8 cellular contexts compared by ENCODE assay signal in genomic region chr18:3411854-3412268, GRCh38. TPM values are rescaled to one million over a fixed set of nuclear protein-coding genes. Genes with fewer than 3 reads are reported as not detected.
DNase-seq lines count a peak whose midpoint lies in the region; ATAC-seq and TF ChIP-seq lines count a peak whose summit lies in the region.

No MANE protein-coding gene starts in this region.

- no peak for TF ChIP-seq POLR2A in ovary (IDR thresholded peaks at IDR 0.05)

- no peaks in the 10 kb centered on the region for H3K27me3 ChIP-seq in endodermal cell (ENCODE audit: control insufficient read depth, insufficient read depth, low read length, poor library complexity, severe bottlenecking)
- no peaks in the 10 kb centered on the region for H3K27me3 ChIP-seq in ovary

- H3K27ac ChIP-seq in endodermal cell (ENCODE audit: low read depth, low read length): no peak overlapping the region
- H3K27ac ChIP-seq in ovary: no peak overlapping the region

- DNase-seq in CD1c-positive myeloid dendritic cell (ENCODE audit: extremely low spot score): peak; percentile 12
- peak; percentile 13 for DNase-seq in activated CD4-positive, alpha-beta T cell treated with anti-CD3 and anti-CD28 coated beads, Interleukin-2, amount 50 U/mL, for 1 hour
- peak; percentile 54 for DNase-seq in endodermal cell
- DNase-seq in ovary: peak in 2 of 5 donors; percentile 26 to 39
- no peak for DNase-seq in H4 (ENCODE audit: low spot score)
- no peak for DNase-seq in NCI-H2081 treated with DMSO at 0.1 percent for 48 hours (lab: John Stamatoyannopoulos, UW)

- TF ChIP-seq CTCF in endodermal cell (conservative IDR thresholded peaks at IDR 0.05) (no peak), ovary (IDR thresholded peaks at IDR 0.05) (no peak)

- no peaks in the 10 kb centered on the region for H3K27me3 Mint-ChIP-seq in endodermal cell (ENCODE audit: insufficient read depth)

- no peaks in the 10 kb centered on the region for H3K36me3 ChIP-seq in endodermal cell (ENCODE audit: control insufficient read depth, insufficient read depth, low read length)
- no peaks in the 10 kb centered on the region for H3K36me3 ChIP-seq in ovary

- ATAC-seq in GM18868 (IDR thresholded peaks at IDR 0.05; ENCODE audit: unreplicated experiment): no peak
- ATAC-seq in GM18861 (IDR thresholded peaks at IDR 0.05; ENCODE audit: unreplicated experiment): no peak

- H3K4me1 Mint-ChIP-seq in endodermal cell: no peaks in the 10 kb centered on the region

- TF ChIP-seq EP300 in ovary (IDR thresholded peaks at IDR 0.05): no peak

- 94 to 98% methylated on average over 8 to 28 of the region's 28 CpGs for WGBS in endodermal cell (ENCODE audit: insufficient coverage in 1 of 2, insufficient read length in 1 of 2), 2 experiments
- 18 to 25% (median 24%) methylated on average over 28 of the region's 28 CpGs for whole genome bisulfite sequencing in ovary, 3 donors

- peak overlapping the region; percentile 32 for H3K4me3 Mint-ChIP-seq in endodermal cell

- H3K4me3 ChIP-seq in endodermal cell (ENCODE audit: low read length) (no peak overlapping the region), ovary (peak overlapping the region; percentile 31)

- no peaks in the 10 kb centered on the region for H3K9me3 ChIP-seq in endodermal cell (ENCODE audit: control insufficient read depth, low read length)
- no peaks in the 10 kb centered on the region for H3K9me3 ChIP-seq in ovary

- intact Hi-C loops in ovary (cut with DNase I): no loop called here

- H3K9me3 Mint-ChIP-seq in endodermal cell: no peaks in the 10 kb centered on the region

- no peaks in the 10 kb centered on the region for H3K36me3 Mint-ChIP-seq in endodermal cell (ENCODE audit: low read depth)

- H3K4me1 ChIP-seq in endodermal cell (ENCODE audit: control insufficient read depth, insufficient read depth, low read length): no peaks in the 10 kb centered on the region
- H3K4me1 ChIP-seq in ovary (ENCODE audit: insufficient read depth): no peaks in the 10 kb centered on the region

- H3K27ac Mint-ChIP-seq in endodermal cell: no peak overlapping the region

- H3K9ac ChIP-seq in endodermal cell (ENCODE audit: extremely low read depth, low read length, poor library complexity, severe bottlenecking): no peak overlapping the region

RNA-seq across cellular contexts. Expression of gene TGIF1, which starts 38.1 kb away (rescaled TPM):
- total RNA-seq in endodermal cell: 100 to 1,000 TPM; 417 to 575 TPM
- polyA plus RNA-seq in endodermal cell (2013, experiment 1 of 2): 177 TPM
- polyA plus RNA-seq in endodermal cell (2013, experiment 2 of 2): 176 TPM
- total RNA-seq in ovary: 10 to 100 TPM; 30.9 to 93.4 (median 55.6) TPM
- 10 to 100 TPM; 68.0 to 78.1 TPM for polyA plus RNA-seq in ovary
- 126 and 127 TPM in 2 replicates for total RNA-seq in H4 (2014; rRNA removed; shearing (Covaris generic))

Comparison
In these comparisons a context has a peak if more than half of its experiments do, and no peak if none do; other contexts are left out.
1. DNase-seq: peak in CD1c-positive myeloid dendritic cell (single experiment), activated CD4-positive, alpha-beta T cell treated with anti-CD3 and anti-CD28 coated beads, Interleukin-2, amount 50 U/mL, for 1 hour (single experiment) and endodermal cell (single experiment); none in H4 (single experiment) and NCI-H2081 treated with DMSO at 0.1 percent for 48 hours (single experiment).